8 cellular contexts compared by ENCODE assay signal in genomic region chr6:30913721-30914075, GRCh38. TPM values are rescaled to one million over a fixed set of nuclear protein-coding genes. Genes with fewer than 3 reads are reported as not detected.
DNase-seq lines count a peak whose midpoint lies in the region; ATAC-seq and TF ChIP-seq lines count a peak whose summit lies in the region.

No MANE protein-coding gene starts in this region.

- H3K27me3 Mint-ChIP-seq in Caco-2 (ENCODE audit: insufficient read depth, unreplicated experiment) = no peaks in the 10 kb centered on the region
- H3K27me3 Mint-ChIP-seq in IgD-negative memory B cell = no peaks in the 10 kb centered on the region
- peaks cover 2% of the 10 kb centered on the region for H3K27me3 Mint-ChIP-seq in nephron progenitor cell (ENCODE audit: low read depth, poor library complexity)

- H3K27ac Mint-ChIP-seq in Caco-2 (ENCODE audit: unreplicated experiment) (peak overlapping the region; percentile 92), IgD-negative memory B cell (peak overlapping the region in 2 of 3 donors; percentile 31 to 90), nephron progenitor cell (no peak overlapping the region)

- intact Hi-C loops in Caco-2 (cut with micrococcal nuclease; ENCODE audit: unreplicated experiment) = loop anchor here (1.0 to 2.0 kb wide), 3 partner anchors 61 to 165 kb away; no protein-coding TSS in a partner anchor

- H3K9me3 Mint-ChIP-seq in Caco-2 (ENCODE audit: unreplicated experiment) (no peaks in the 10 kb centered on the region), IgD-negative memory B cell (no peaks in the 10 kb centered on the region), nephron progenitor cell (no peaks in the 10 kb centered on the region)

- peak overlapping the region; percentile 59 for H3K27ac ChIP-seq in effector memory CD4-positive, alpha-beta T cell (ENCODE audit: insufficient read depth, low read length, poor library complexity, severe bottlenecking)

- CTCF ChIA-PET in Caco-2 (lab: Charles Lee) = interaction anchor here (0.5 to 4.9 kb wide), 24 partner anchors 12 to 279 kb away, joined by 3 to 66 read pairs (median 8); partner anchors contain the start of genes DDR1 and SFTA2

- no peak for ATAC-seq in HG02981 (IDR thresholded peaks at IDR 0.05; ENCODE audit: unreplicated experiment)

- H3K4me1 Mint-ChIP-seq in Caco-2 (ENCODE audit: low read depth, unreplicated experiment) = peaks cover 18% of the 10 kb centered on the region
- H3K4me1 Mint-ChIP-seq in IgD-negative memory B cell = peaks cover 8 to 16% (median 15%) of the 10 kb centered on the region in 3 donors
- peaks cover 54% of the 10 kb centered on the region for H3K4me1 Mint-ChIP-seq in nephron progenitor cell

- TF ChIP-seq CTCF in Caco-2 (IDR thresholded peaks at IDR 0.05; ENCODE audit: insufficient read depth in 1 of 2, low read depth in 1 of 2, low read length in 1 of 2, severe bottlenecking in 1 of 2, unreplicated experiment in 1 of 2) (no peak), nephron progenitor cell (IDR thresholded peaks at IDR 0.05) (no peak)

- BruUV-seq in Caco-2 (replicated peaks; lab: Mats Ljungman, UMichigan) = TSS peak; percentile 57

- DNase-seq in Caco-2 (no peak), nephron progenitor cell (no peak), AG20443 (ENCODE audit: low spot score) (no peak), NCI-H1417 (lab: John Stamatoyannopoulos, UW) (no peak), dedifferentiated amniotic fluid mesenchymal stem cell (ENCODE audit: extremely low spot score) (no peak)
- no peak for DNase-seq in effector memory CD4-positive, alpha-beta T cell

- POLR2A ChIA-PET in Caco-2 (lab: Charles Lee) = interaction anchor here (0.6 to 1.5 kb wide), 10 partner anchors 9 to 174 kb away, joined by 3 to 10 read pairs (median 6); no protein-coding TSS in a partner anchor

- peaks cover 2% of the 10 kb centered on the region; the same call in 1 of the 2 replicates for H3K36me3 ChIP-seq in Caco-2 (ENCODE audit: control insufficient read depth, insufficient read depth, low read length)
- H3K36me3 ChIP-seq in effector memory CD4-positive, alpha-beta T cell (ENCODE audit: control insufficient read depth, insufficient read depth, low read length) = peaks cover 16% of the 10 kb centered on the region

- H3K9me3 ChIP-seq in Caco-2 = no peaks in the 10 kb centered on the region
- H3K9me3 ChIP-seq in effector memory CD4-positive, alpha-beta T cell (ENCODE audit: control insufficient read depth, low read length) = no peaks in the 10 kb centered on the region

- H3K4me3 Mint-ChIP-seq in Caco-2 (ENCODE audit: unreplicated experiment) = peak overlapping the region; percentile 87
- peak overlapping the region; percentile 94 to 98 (median 96) for H3K4me3 Mint-ChIP-seq in IgD-negative memory B cell
- peak overlapping the region; percentile 86 for H3K4me3 Mint-ChIP-seq in nephron progenitor cell

- peak overlapping the region; percentile 54 for H3K4me3 ChIP-seq in Caco-2 (ENCODE audit: low read depth, low read length)
- H3K4me3 ChIP-seq in effector memory CD4-positive, alpha-beta T cell (ENCODE audit: insufficient read depth, low read depth, low read length, poor library complexity, severe bottlenecking) = peak overlapping the region; percentile 86

- peaks cover 14% of the 10 kb centered on the region for H3K4me1 ChIP-seq in Caco-2
- H3K4me1 ChIP-seq in effector memory CD4-positive, alpha-beta T cell (ENCODE audit: control insufficient read depth, insufficient read depth, low read length, poor library complexity, severe bottlenecking) = peaks cover 18% of the 10 kb centered on the region

- H3K27me3 ChIP-seq in Caco-2 (replicated peaks; ENCODE audit: control insufficient read depth, insufficient read depth, low read length) = no peaks in the 10 kb centered on the region
- H3K27me3 ChIP-seq in effector memory CD4-positive, alpha-beta T cell (replicated peaks; ENCODE audit: control insufficient read depth, insufficient read depth, low read length, poor library complexity, severe bottlenecking) = no peaks in the 10 kb centered on the region

- H3K36me3 Mint-ChIP-seq in Caco-2 (ENCODE audit: insufficient read depth, unreplicated experiment) (peaks cover 22% of the 10 kb centered on the region), IgD-negative memory B cell (peaks cover 2% of the 10 kb centered on the region), nephron progenitor cell (ENCODE audit: low read depth) (peaks cover 56% of the 10 kb centered on the region)

RNA-seq across cellular contexts. Expression of gene VARS2, which starts 0.3 kb away (rescaled TPM):
- 32.1 and 37.5 TPM in 2 replicates for total RNA-seq in Caco-2 (2022)
- 26.0 TPM for polyA plus RNA-seq in IgD-negative memory B cell

RNA-seq across cellular contexts. Expression of gene GTF2H4, which starts 5.7 kb away (rescaled TPM):
- total RNA-seq in Caco-2 (2022) = 40.6 and 43.6 TPM in 2 replicates
- 8.4 TPM for polyA plus RNA-seq in IgD-negative memory B cell

RNA-seq across cellular contexts. Expression of gene SFTA2, which starts 18.3 kb away (rescaled TPM):
- 6.6 and 9.6 TPM in 2 replicates for total RNA-seq in Caco-2 (2022)
- polyA plus RNA-seq in IgD-negative memory B cell = 0.60 TPM

RNA-seq across cellular contexts. Expression of gene MUCL3, which starts 27.1 kb away (rescaled TPM):
- total RNA-seq in Caco-2 (2022) = 0.16 TPM in 1 of 2 replicates, not detected in the other
- polyA plus RNA-seq in IgD-negative memory B cell = not detected

RNA-seq across cellular contexts. Expression of gene DDR1, which starts 29.4 kb away (rescaled TPM):
- 113 and 115 TPM in 2 replicates for total RNA-seq in Caco-2 (2022)
- 4.6 TPM for polyA plus RNA-seq in IgD-negative memory B cell
